In the genomic region with DNA sequence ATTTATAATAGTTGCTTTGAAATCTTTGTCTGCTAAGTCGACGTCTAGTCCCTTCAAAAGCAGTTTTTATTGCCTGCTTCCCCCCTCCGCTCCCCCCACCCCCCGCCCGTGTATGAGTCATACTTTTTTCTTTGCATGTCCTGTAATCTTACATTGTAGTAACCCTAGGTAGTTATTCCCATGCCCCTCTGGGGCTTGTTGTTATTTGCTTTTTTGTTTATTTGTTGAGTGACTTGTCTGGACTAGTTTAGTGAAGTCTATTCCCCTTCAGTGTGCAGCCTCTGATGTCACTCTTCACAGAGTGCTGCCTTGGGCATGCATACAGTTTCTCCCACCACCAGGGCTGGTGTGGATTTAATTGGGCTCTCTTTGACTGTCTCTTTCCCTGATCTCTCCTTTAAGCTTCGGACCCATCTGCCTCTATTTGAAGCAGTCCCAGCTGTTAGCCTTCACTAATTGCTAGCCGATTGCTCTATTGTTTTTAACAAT, we compare ENCODE assay signal across 1 cellular context.
TF ChIP-seq lines count a peak whose summit lies in the region.

No MANE protein-coding gene starts in this region.

TF ChIP-seq in WTC11, 78 proteins besides CTCF, POLR2A, EP300 and RAD21 (continued from another document):
- TF ChIP-seq ZNF532 (CRISPR knock-in tag; IDR thresholded peaks at IDR 0.05; ENCODE audit: borderline replicate concordance) = no peak
- TF ChIP-seq NFE2L1 (CRISPR knock-in tag; IDR thresholded peaks at IDR 0.05) = no peak
- TF ChIP-seq, protein P1, sequence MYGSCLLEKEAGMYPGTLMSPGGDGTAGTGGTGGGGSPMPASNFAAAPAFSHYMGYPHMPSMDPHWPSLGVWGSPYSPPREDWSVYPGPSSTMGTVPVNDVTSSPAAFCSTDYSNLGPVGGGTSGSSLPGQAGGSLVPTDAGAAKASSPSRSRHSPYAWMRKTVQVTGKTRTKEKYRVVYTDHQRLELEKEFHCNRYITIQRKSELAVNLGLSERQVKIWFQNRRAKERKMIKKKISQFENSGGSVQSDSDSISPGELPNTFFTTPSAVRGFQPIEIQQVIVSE (CRISPR knock-in tag; IDR thresholded peaks at IDR 0.05; ENCODE audit: borderline replicate concordance) = no peak
- TF ChIP-seq USF2 (CRISPR knock-in tag; IDR thresholded peaks at IDR 0.05) = no peak
- TF ChIP-seq ZNF423 (CRISPR knock-in tag; IDR thresholded peaks at IDR 0.05) = no peak
